27 cellular contexts compared by ENCODE assay signal in the genomic region with DNA sequence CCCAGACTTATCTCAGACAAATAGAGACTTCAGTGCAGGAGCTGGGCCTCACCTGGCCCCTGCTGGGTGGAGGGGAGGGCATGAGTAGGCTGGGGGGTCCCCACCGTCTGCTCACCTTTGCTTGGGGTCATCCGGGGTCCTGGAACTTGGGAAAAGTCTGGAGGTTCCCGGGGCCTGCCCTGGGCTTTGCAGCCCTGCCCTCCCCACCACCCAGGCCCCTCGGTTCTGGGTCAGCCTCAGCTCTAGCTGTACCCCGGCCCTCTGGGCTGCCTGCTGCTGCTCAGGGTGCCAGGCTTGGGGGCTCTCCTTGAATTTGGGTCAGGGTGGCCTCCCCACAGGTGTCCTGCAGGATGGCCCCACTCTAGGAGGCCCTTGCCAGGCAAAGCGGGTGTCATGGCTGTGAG. TPM values are rescaled to one million over a fixed set of nuclear protein-coding genes. Genes with fewer than 3 reads are reported as not detected.
DNase-seq lines count a peak whose midpoint lies in the region; ATAC-seq and TF ChIP-seq lines count a peak whose summit lies in the region.
"Had no signal": no experiment of that assay in that cellular context is flagged by ENCODE, and none has a peak within 500 bp of the region (broad histone marks: within the 10 kb centered on the region; RNA-seq: fewer than 3 reads in every experiment).

No MANE protein-coding gene starts in this region.

- H3K36me3 ChIP-seq in right atrium auricular region (no peaks in the 10 kb centered on the region), suprapubic skin (no peaks in the 10 kb centered on the region), thyroid gland (no peaks in the 10 kb centered on the region), PC-9 (ENCODE audit: low read depth) (no peaks in the 10 kb centered on the region)
- H3K36me3 ChIP-seq: BE2C, SJCRH30 had no signal

- no peaks in the 10 kb centered on the region for H4K20me1 ChIP-seq in PC-9 (ENCODE audit: insufficient read depth)

- H3F3A ChIP-seq in PC-9 (ENCODE audit: insufficient read depth, low read depth) = peaks cover 6% of the 10 kb centered on the region; the same call in 1 of the 2 replicates

- H3K27me3 ChIP-seq in right atrium auricular region (no peaks in the 10 kb centered on the region), suprapubic skin (no peaks in the 10 kb centered on the region), thyroid gland (no peaks in the 10 kb centered on the region), PC-9 (ENCODE audit: insufficient read depth, low read depth) (0 out of 2 replicates have a peak, but pooled peaks cover 20% of the 10 kb centered on the region)
- H3K27me3 ChIP-seq: BE2C had no signal

- no peak overlapping the region for H3K4me3 ChIP-seq in right atrium auricular region
- no peak overlapping the region for H3K4me3 ChIP-seq in suprapubic skin
- no peak overlapping the region for H3K4me3 ChIP-seq in thyroid gland (replicated peaks in 1 of 3)
- H3K4me3 ChIP-seq in PC-9 = no peak overlapping the region
- H3K4me3 ChIP-seq: K562, SJCRH30 had no signal

- TF ChIP-seq POLR2A in suprapubic skin (IDR thresholded peaks at IDR 0.05) (no peak), thyroid gland (IDR thresholded peaks at IDR 0.05) (no peak)

- DNase-seq in left ventricle myocardium superior (peak; percentile 24), right atrium auricular region (ENCODE audit: low spot score) (no peak), mesenteric fat pad (ENCODE audit: low spot score) (peak; percentile 88), suprapubic skin (ENCODE audit: low spot score in 2 of 2) (peak; percentile 67 to 77), thyroid gland (no peak), PC-9 (no peak), NCI-H2171 treated with DMSO at 0.1 percent for 48 hours (lab: John Stamatoyannopoulos, UW) (no peak)
- DNase-seq: 8988T; ACHN; BE2C; CD4-positive, CD25-positive, alpha-beta regulatory T cell; DMS153; DND-41; H7; Kasumi-1; NCI-H1092 treated with DMSO at 0.1 percent for 48 hours; NCI-H1436; NCI-H187; NCI-H2081 treated with DMSO at 0.1 percent for 48 hours; NCI-H2171; NCI-H524 treated with DMSO at 0.1 percent for 48 hours; NCI-H774; SJCRH30 had no signal

- H3K4me2 ChIP-seq in PC-9 = no peak overlapping the region

- H3K9me3 ChIP-seq in right atrium auricular region = no peaks in the 10 kb centered on the region
- no peaks in the 10 kb centered on the region for H3K9me3 ChIP-seq in suprapubic skin
- no peaks in the 10 kb centered on the region for H3K9me3 ChIP-seq in thyroid gland
- H3K9me3 ChIP-seq in PC-9 (ENCODE audit: insufficient read depth, low read depth) = no peaks in the 10 kb centered on the region
- H3K9me3 ChIP-seq: BE2C, SJCRH30 had no signal

- peaks cover 0 to 17% of the 10 kb centered on the region in 2 donors for H3K4me1 ChIP-seq in right atrium auricular region
- H3K4me1 ChIP-seq in suprapubic skin = peaks cover 26% of the 10 kb centered on the region
- peaks cover 7 to 18% of the 10 kb centered on the region in 2 donors for H3K4me1 ChIP-seq in thyroid gland
- H3K4me1 ChIP-seq in PC-9 (replicated peaks; ENCODE audit: insufficient read depth) = peaks cover 9% of the 10 kb centered on the region; the same call in 1 of the 2 replicates
- H3K4me1 ChIP-seq: BE2C, SJCRH30 had no signal

- no peaks in the 10 kb centered on the region for H3K79me2 ChIP-seq in PC-9 (ENCODE audit: low read depth)

- no peaks in the 10 kb centered on the region for H3K9me2 ChIP-seq in PC-9 (ENCODE audit: insufficient read depth)

- CTCF ChIA-PET in PC-9 (lab: Charles Lee) = no interaction called here

- intact Hi-C loops in left ventricle myocardium superior (cut with micrococcal nuclease) (no loop called here), thyroid gland (cut with DNase I) (no loop called here), PC-9 (cut with micrococcal nuclease; ENCODE audit: unreplicated experiment) (no loop called here)

- H3K27ac ChIP-seq in right atrium auricular region = no peak overlapping the region
- H3K27ac ChIP-seq in suprapubic skin = no peak overlapping the region
- no peak overlapping the region for H3K27ac ChIP-seq in thyroid gland
- H3K27ac ChIP-seq in PC-9 = no peak overlapping the region
- H3K27ac ChIP-seq: SJCRH30 had no signal

- no peak overlapping the region for H2AFZ ChIP-seq in PC-9

- ATAC-seq in left ventricle myocardium superior = no peak
- ATAC-seq: K562, Right ventricle myocardium inferior had no signal

- POLR2A ChIA-PET in PC-9 (lab: Charles Lee; ENCODE audit: unreplicated experiment) = no interaction called here

- TF ChIP-seq CTCF in right atrium auricular region (IDR thresholded peaks at IDR 0.05) (no peak), suprapubic skin (IDR thresholded peaks at IDR 0.05) (no peak), thyroid gland (IDR thresholded peaks at IDR 0.05) (no peak), PC-9 (conservative IDR thresholded peaks at IDR 0.05) (no peak)

- no TSS peak for BruUV-seq in PC-9 (replicated peaks; lab: Mats Ljungman, UMichigan)

- no peak for TF ChIP-seq EP300 in suprapubic skin (IDR thresholded peaks at IDR 0.05)

- WGBS in suprapubic skin = 90% methylated on average over 2 of the region's 6 CpGs
- 100% methylated on average over 3 to 4 of the region's 6 CpGs for WGBS in thyroid gland, 2 donors

RNA-seq across cellular contexts. Expression of a gene that starts 2.4 kb away (rescaled TPM):
- total RNA-seq in left ventricle myocardium superior (1.7 TPM), right atrium auricular region (1 to 10 TPM in 1 of 2 donors, under 1 TPM in 1; 0.51 to 1.8 TPM), mesenteric fat pad (1.5 TPM), suprapubic skin (1 to 10 TPM; 2.2 to 6.0 (median 4.5) TPM), thyroid gland (not detected), PC-9 (2021) (7.4 and 8.5 TPM in 2 replicates)
- total RNA-seq: M059J had no signal

RNA-seq across cellular contexts. Expression of a gene that starts 6.4 kb away (rescaled TPM):
- total RNA-seq in left ventricle myocardium superior (not detected), right atrium auricular region (not detected), mesenteric fat pad (0.26 TPM), suprapubic skin (1 to 10 TPM in 1 of 4 donors, under 1 TPM in 2, not detected in 1; 0.30 to 3.3 (median 0.81) TPM), thyroid gland (under 1 TPM in 1 of 4 donors, not detected in 3; 0.13 TPM), PC-9 (2021) (2.1 and 3.9 TPM in 2 replicates)
- total RNA-seq: CD4-positive, CD25-positive, alpha-beta regulatory T cell; HT1080; K562; M059J; Right ventricle myocardium inferior had no signal

RNA-seq across cellular contexts. Expression of a gene that starts 30.6 kb away (rescaled TPM):
- total RNA-seq in left ventricle myocardium superior = 172 TPM
- total RNA-seq in right atrium auricular region = 10 to 100 TPM; 69.9 to 91.6 TPM
- total RNA-seq in mesenteric fat pad = 318 TPM
- 100 to 1,000 TPM; 121 to 159 (median 153) TPM for total RNA-seq in suprapubic skin
- total RNA-seq in thyroid gland = 100 to 1,000 TPM; 154 to 200 (median 174) TPM
- total RNA-seq in PC-9 (2021) = 257 and 286 TPM in 2 replicates

Comparison
In these comparisons a context has a peak if more than half of its experiments do, and no peak if none do; other contexts are left out.
1. DNase-seq: peak in left ventricle myocardium superior (single experiment), mesenteric fat pad (single experiment) and suprapubic skin (2 of 2); none in right atrium auricular region (single experiment), thyroid gland (0 of 2), PC-9 (0 of 2) and NCI-H2171 treated with DMSO at 0.1 percent for 48 hours (single experiment).